Comparison of ENCODE assay signal across 6 cellular contexts in the genomic region with DNA sequence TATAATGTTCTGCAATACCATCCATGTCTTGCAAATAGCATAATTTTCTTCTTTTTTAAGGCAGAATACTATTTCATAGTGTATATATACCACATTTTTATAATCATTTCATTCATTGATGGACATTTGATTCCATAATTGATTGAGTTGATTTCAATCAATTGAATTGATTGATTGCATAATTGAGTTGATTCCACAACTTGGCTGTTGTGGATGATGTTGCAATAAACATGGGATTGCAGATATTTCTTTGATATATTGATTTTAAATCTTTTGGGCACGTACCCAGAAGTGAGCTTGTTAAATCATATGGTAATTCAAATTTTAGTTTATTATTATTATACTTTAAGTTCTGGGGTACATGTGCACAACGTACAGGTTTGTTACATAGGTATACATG.
"Had no signal": no experiment of that assay in that cellular context is flagged by ENCODE, and none has a peak within 500 bp of the region (broad histone marks: within the 10 kb centered on the region; RNA-seq: fewer than 3 reads in every experiment).

No MANE protein-coding gene starts in this region.

- H3K27ac ChIP-seq: HL-60, KMS-11 had no signal

- FAIRE-seq: HTR-8/SVneo had no signal

- H3K9ac ChIP-seq: KMS-11 had no signal

- DNase-seq: Karpas-422, KBM-7, KG1 had no signal

- H3K4me2 ChIP-seq: KMS-11 had no signal
